ENCODE assay signal across 14 cellular contexts in genomic region chr1:178954291-178954690, GRCh38.
"Had no signal": no experiment of that assay in that cellular context is flagged by ENCODE, and none has a peak within 500 bp of the region (broad histone marks: within the 10 kb centered on the region; RNA-seq: fewer than 3 reads in every experiment).

No MANE protein-coding gene starts in this region.

- H3K27me3 ChIP-seq: ascending aorta, colonic mucosa, ovary had no signal

- DNase-seq: activated CD4-positive, alpha-beta memory T cell treated with anti-CD3 and anti-CD28 coated beads for 36 hours; activated CD8-positive, alpha-beta memory T cell treated with anti-CD3 and anti-CD28 coated beads, Interleukin-2, amount 50 U/mL, for 4 hours; activated naive CD4-positive, alpha-beta T cell; colonic mucosa; effector CD8-positive, alpha-beta T cell; glutamatergic neuron; stimulated activated CD4-positive, alpha-beta T cell treated with anti-CD3 and anti-CD28 coated beads, Interleukin-2, amount 100 ng/mL, for 48 hours; SW 1271 had no signal

- H3K27ac ChIP-seq: colonic mucosa, VCaP had no signal

- H3K9me3 ChIP-seq: ascending aorta, colonic mucosa, ovary, thoracic aorta had no signal

- H3K36me3 ChIP-seq: ascending aorta, colonic mucosa, ovary, thoracic aorta had no signal

- H3K4me1 Mint-ChIP-seq: neural crest cell had no signal

- H3K9me3 Mint-ChIP-seq: activated CD4-positive, alpha-beta memory T cell treated with anti-CD3 and anti-CD28 coated beads for 36 hours; neural crest cell; stimulated activated naive CD8-positive, alpha-beta T cell treated with anti-CD3 and anti-CD28 coated beads, Interleukin-15, Interleukin-2, amounts not matched to agents 100 ng/mL and 50 ng/mL, for 24 hours had no signal

- H3K4me3 ChIP-seq: ascending aorta, colonic mucosa, ovary, thoracic aorta had no signal

- H3K36me3 Mint-ChIP-seq: activated CD4-positive, alpha-beta memory T cell treated with anti-CD3 and anti-CD28 coated beads for 36 hours had no signal

- H3K4me3 Mint-ChIP-seq: activated CD4-positive, alpha-beta memory T cell treated with anti-CD3 and anti-CD28 coated beads for 36 hours; neural crest cell; stimulated activated naive CD8-positive, alpha-beta T cell treated with anti-CD3 and anti-CD28 coated beads, Interleukin-15, Interleukin-2, amounts not matched to agents 100 ng/mL and 50 ng/mL, for 24 hours had no signal

- H3K4me1 ChIP-seq: colonic mucosa had no signal

- H3K27ac Mint-ChIP-seq: activated CD4-positive, alpha-beta memory T cell treated with anti-CD3 and anti-CD28 coated beads for 36 hours; stimulated activated naive CD8-positive, alpha-beta T cell treated with anti-CD3 and anti-CD28 coated beads, Interleukin-15, Interleukin-2, amounts not matched to agents 100 ng/mL and 50 ng/mL, for 24 hours had no signal
